ENCODE assay signal across 37 cellular contexts in the genomic region with DNA sequence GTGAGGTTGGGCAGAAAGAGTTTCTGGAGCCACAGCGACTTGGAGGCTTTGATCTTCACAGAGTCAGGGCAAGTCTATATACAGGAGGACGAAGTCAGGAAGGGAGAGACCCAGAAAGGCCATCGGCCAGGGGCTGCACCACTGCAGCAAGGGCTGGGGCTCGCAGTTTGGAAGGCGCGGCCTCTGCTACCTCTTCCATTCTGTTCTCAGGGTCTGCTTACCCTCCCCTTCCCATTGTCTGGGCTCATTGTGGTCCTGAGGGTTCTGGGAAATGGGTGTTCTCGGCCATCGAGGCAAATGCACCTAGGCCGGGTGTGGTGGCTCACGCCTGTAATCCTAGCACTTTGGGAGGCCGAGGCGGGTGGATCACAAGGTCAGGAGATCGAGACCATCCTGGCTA. TPM values are rescaled to one million over a fixed set of nuclear protein-coding genes. Genes with fewer than 3 reads are reported as not detected.
"Had no signal": no experiment of that assay in that cellular context is flagged by ENCODE, and none has a peak within 500 bp of the region (broad histone marks: within the 10 kb centered on the region; RNA-seq: fewer than 3 reads in every experiment).

No MANE protein-coding gene starts in this region.

- H3K4me3 ChIP-seq: adrenal gland, body of pancreas, breast epithelium had no signal

- H3K27me3 Mint-ChIP-seq: activated CD4-positive, alpha-beta memory T cell treated with anti-CD3 and anti-CD28 coated beads for 36 hours; activated naive CD8-positive, alpha-beta T cell treated with anti-CD3 and anti-CD28 coated beads for 36 hours had no signal

- ATAC-seq: activated CD8-positive, alpha-beta T cell treated with anti-CD3 and anti-CD28 coated beads for 36 hours; activated naive CD4-positive, alpha-beta T cell treated with anti-CD3 and anti-CD28 coated beads, Interleukin-2, amount 50 U/mL, for 72 hours; activated T-cell treated with anti-CD3 and anti-CD28 coated beads, Interleukin-2, amount 50 U/mL, for 4 hours; activated T-cell treated with anti-CD3 and anti-CD28 coated beads, Interleukin-2, amount 50 U/mL, for 72 hours; activated T-helper 17 cell treated with anti-CD3 and anti-CD28 coated beads, Interleukin-2, amount 50 U/mL, for 72 hours; body of pancreas had no signal

- H3K4me1 Mint-ChIP-seq: activated B cell treated with CpG ODN at 0.5 μM for 24 hours had no signal

- H3K36me3 ChIP-seq: adrenal gland, brain microvascular endothelial cell, breast epithelium had no signal

- H3K27me3 ChIP-seq: adrenal gland, body of pancreas, brain microvascular endothelial cell, breast epithelium had no signal

- H3K9me3 ChIP-seq: adrenal gland, body of pancreas, breast epithelium had no signal

- H3K27ac ChIP-seq: adrenal gland, body of pancreas, brain microvascular endothelial cell, breast epithelium, VCaP had no signal

- H3K4me1 ChIP-seq: breast epithelium had no signal

- DNase-seq: activated B cell treated with CpG ODN at 0.5 μM for 24 hours; activated CD4-positive, alpha-beta memory T cell treated with anti-CD3 and anti-CD28 coated beads for 36 hours; activated CD4-positive, alpha-beta T cell treated with anti-CD3 and anti-CD28 coated beads for 4 hours; activated CD4-positive, alpha-beta T cell treated with anti-CD3 and anti-CD28 coated beads, Interleukin-2, amount 10 ng/mL, durations not matched to agents 24 days and 14 days; activated CD4-positive, alpha-beta T cell treated with anti-CD3 and anti-CD28 coated beads, Interleukin-2, amount 50 U/mL, for 1 hour; activated CD4-positive, alpha-beta T cell treated with anti-CD3 and anti-CD28 coated beads, Interleukin-2, amount 50 U/mL, for 4 hours; activated CD4-positive, CD25-positive, alpha-beta regulatory T cell treated with anti-CD3 and anti-CD28 coated beads, Interleukin-2, amount 50 U/mL, for 72 hours; activated CD8-positive, alpha-beta memory T cell treated with anti-CD3 and anti-CD28 coated beads, Interleukin-2, amount 50 U/mL, for 4 hours; activated CD8-positive, alpha-beta T cell treated with anti-CD3 and anti-CD28 coated beads for 36 hours; activated effector memory CD4-positive, alpha-beta T cell treated with anti-CD3 and anti-CD28 coated beads, Interleukin-2, amount 50 U/mL, for 16 hours; activated gamma-delta T cell treated with Interleukin-2 at 50 U/mL for 16 hours; activated naive CD4-positive, alpha-beta T cell; activated naive CD4-positive, alpha-beta T cell treated with anti-CD3 and anti-CD28 coated beads for 36 hours; activated naive CD4-positive, alpha-beta T cell treated with anti-CD3 and anti-CD28 coated beads, Interleukin-2, amount 50 U/mL, for 16 hours; activated naive CD8-positive, alpha-beta T cell treated with anti-CD3 and anti-CD28 coated beads for 36 hours; activated T-cell treated with anti-CD3 and anti-CD28 coated beads for 4 hours; activated T-cell treated with anti-CD3 and anti-CD28 coated beads, Interleukin-2, amount 50 U/mL, for 1 hour; activated T-cell treated with anti-CD3 and anti-CD28 coated beads, Interleukin-2, amount 50 U/mL, for 4 hours; activated T-cell treated with anti-CD3 and anti-CD28 coated beads, Interleukin-2, amount 50 U/mL, for 72 hours; adrenal gland; amniotic stem cell; aorta; body of pancreas; brain microvascular endothelial cell; central memory CD4-positive, alpha-beta T cell; T-helper 1 cell; T-helper 2 cell; T-helper 9 cell had no signal

- H3K4me3 Mint-ChIP-seq: activated B cell treated with CpG ODN at 0.5 μM for 24 hours; activated CD4-positive, alpha-beta memory T cell treated with anti-CD3 and anti-CD28 coated beads for 36 hours; activated CD4-positive, alpha-beta T cell treated with anti-CD3 and anti-CD28 coated beads, Interleukin-2, amount 10 ng/mL, durations not matched to agents 24 days and 14 days; activated CD8-positive, alpha-beta T cell treated with anti-CD3 and anti-CD28 coated beads for 36 hours; activated naive CD4-positive, alpha-beta T cell treated with anti-CD3 and anti-CD28 coated beads for 36 hours; activated naive CD8-positive, alpha-beta T cell treated with anti-CD3 and anti-CD28 coated beads for 36 hours; activated T-cell treated with anti-CD3 and anti-CD28 coated beads, Interleukin-2, amount 50 U/mL, for 4 hours; activated T-cell treated with anti-CD3 and anti-CD28 coated beads, Interleukin-2, amount 50 U/mL, for 72 hours; activated T-helper 1 cell treated with anti-CD3 and anti-CD28 coated beads, Interleukin-12 subunit alpha, Interleukin-12 subunit beta, Interleukin-2, Interleukin-4 antibody, amounts not matched to agents 30 ng/mL and 10 ng/mL and 1 ng/mL, durations not matched to agents 14 hours and 24 hours and 36 hours; activated T-helper 17 cell treated with anti-CD3 and anti-CD28 coated beads, Interleukin-2, amount 50 U/mL, for 72 hours; T-helper 1 cell treated with Interleukin-12 subunit alpha and Interleukin-12 subunit beta and Interleukin-4 antibody, amounts not matched to agents 30 μg/mL and 1 μg/mL, for 36 hours; T-helper 2 cell treated with Interferon-gamma antibody and Interleukin-4, amounts not matched to agents 5 μg/mL and 100 μg/mL, for 36 hours had no signal

- H3K36me3 Mint-ChIP-seq: activated CD4-positive, alpha-beta memory T cell treated with anti-CD3 and anti-CD28 coated beads for 36 hours; activated naive CD4-positive, alpha-beta T cell treated with anti-CD3 and anti-CD28 coated beads, Interleukin-2, amount 50 U/mL, for 72 hours; activated naive CD8-positive, alpha-beta T cell treated with anti-CD3 and anti-CD28 coated beads for 36 hours had no signal

- H3K9me3 Mint-ChIP-seq: activated B cell treated with CpG ODN at 0.5 μM for 24 hours; activated CD4-positive, alpha-beta memory T cell treated with anti-CD3 and anti-CD28 coated beads for 36 hours; activated CD4-positive, alpha-beta T cell treated with anti-CD3 and anti-CD28 coated beads, Interleukin-2, amount 10 ng/mL, durations not matched to agents 24 days and 14 days; activated CD8-positive, alpha-beta T cell treated with anti-CD3 and anti-CD28 coated beads for 36 hours; activated naive CD4-positive, alpha-beta T cell treated with anti-CD3 and anti-CD28 coated beads for 36 hours; activated naive CD4-positive, alpha-beta T cell treated with anti-CD3 and anti-CD28 coated beads, Interleukin-2, amount 50 U/mL, for 72 hours; activated naive CD8-positive, alpha-beta T cell treated with anti-CD3 and anti-CD28 coated beads for 36 hours; activated T-cell treated with anti-CD3 and anti-CD28 coated beads, Interleukin-2, amount 50 U/mL, for 4 hours; activated T-cell treated with anti-CD3 and anti-CD28 coated beads, Interleukin-2, amount 50 U/mL, for 72 hours; activated T-helper 1 cell treated with anti-CD3 and anti-CD28 coated beads, Interleukin-12 subunit alpha, Interleukin-12 subunit beta, Interleukin-2, Interleukin-4 antibody, amounts not matched to agents 30 ng/mL and 10 ng/mL and 1 ng/mL, durations not matched to agents 14 hours and 24 hours and 36 hours; activated T-helper 17 cell treated with anti-CD3 and anti-CD28 coated beads, Interleukin-2, amount 50 U/mL, for 72 hours; T-helper 1 cell treated with Interleukin-12 subunit alpha and Interleukin-12 subunit beta and Interleukin-4 antibody, amounts not matched to agents 30 μg/mL and 1 μg/mL, for 36 hours; T-helper 2 cell treated with Interferon-gamma antibody and Interleukin-4, amounts not matched to agents 5 μg/mL and 100 μg/mL, for 36 hours had no signal

- H3K27ac Mint-ChIP-seq: activated B cell treated with CpG ODN at 0.5 μM for 24 hours; activated CD4-positive, alpha-beta memory T cell treated with anti-CD3 and anti-CD28 coated beads for 36 hours; activated CD4-positive, alpha-beta T cell treated with anti-CD3 and anti-CD28 coated beads, Interleukin-2, amount 10 ng/mL, durations not matched to agents 24 days and 14 days; activated CD8-positive, alpha-beta T cell treated with anti-CD3 and anti-CD28 coated beads for 36 hours; activated naive CD4-positive, alpha-beta T cell treated with anti-CD3 and anti-CD28 coated beads for 36 hours; activated naive CD4-positive, alpha-beta T cell treated with anti-CD3 and anti-CD28 coated beads, Interleukin-2, amount 50 U/mL, for 72 hours; activated naive CD8-positive, alpha-beta T cell treated with anti-CD3 and anti-CD28 coated beads for 36 hours; activated T-cell treated with anti-CD3 and anti-CD28 coated beads, Interleukin-2, amount 50 U/mL, for 72 hours; activated T-helper 1 cell treated with anti-CD3 and anti-CD28 coated beads, Interleukin-12 subunit alpha, Interleukin-12 subunit beta, Interleukin-2, Interleukin-4 antibody, amounts not matched to agents 30 ng/mL and 10 ng/mL and 1 ng/mL, durations not matched to agents 14 hours and 24 hours and 36 hours; activated T-helper 17 cell treated with anti-CD3 and anti-CD28 coated beads, Interleukin-2, amount 50 U/mL, for 72 hours; T-helper 1 cell treated with Interleukin-12 subunit alpha and Interleukin-12 subunit beta and Interleukin-4 antibody, amounts not matched to agents 30 μg/mL and 1 μg/mL, for 36 hours had no signal

RNA-seq across cellular contexts. Expression of gene ST6GALNAC1, which starts 16.0 kb away (rescaled TPM):
- total RNA-seq: activated B cell treated with CpG ODN at 0.5 μM for 24 hours; activated CD8-positive, alpha-beta memory T cell treated with anti-CD3 and anti-CD28 coated beads for 36 hours; activated CD8-positive, alpha-beta T cell treated with anti-CD3 and anti-CD28 coated beads for 36 hours; activated naive CD8-positive, alpha-beta T cell treated with anti-CD3 and anti-CD28 coated beads for 36 hours; astrocyte had no signal

RNA-seq across cellular contexts. Expression of gene ST6GALNAC2, which starts 41.9 kb away (rescaled TPM):
- total RNA-seq: activated B cell treated with CpG ODN at 0.5 μM for 24 hours; activated CD4-positive, alpha-beta T cell treated with anti-CD3 and anti-CD28 coated beads, Interleukin-2, amount 10 ng/mL, durations not matched to agents 24 days and 14 days; activated CD8-positive, alpha-beta memory T cell treated with anti-CD3 and anti-CD28 coated beads for 36 hours; activated CD8-positive, alpha-beta T cell treated with anti-CD3 and anti-CD28 coated beads for 36 hours; activated naive CD4-positive, alpha-beta T cell treated with anti-CD3 and anti-CD28 coated beads for 36 hours; activated naive CD4-positive, alpha-beta T cell treated with anti-CD3 and anti-CD28 coated beads, Interleukin-2, amount 50 U/mL, for 72 hours; activated naive CD8-positive, alpha-beta T cell treated with anti-CD3 and anti-CD28 coated beads for 36 hours; activated T-cell treated with anti-CD3 and anti-CD28 coated beads, Interleukin-2, amount 50 U/mL, for 4 hours; activated T-helper 1 cell treated with anti-CD3 and anti-CD28 coated beads, Interleukin-12 subunit alpha, Interleukin-12 subunit beta, Interleukin-2, Interleukin-4 antibody, amounts not matched to agents 30 ng/mL and 10 ng/mL and 1 ng/mL, durations not matched to agents 14 hours and 24 hours and 36 hours had no signal
